In genomic region chr5:126449751-126450271, GRCh38 we compare ENCODE assay signal across 8 cellular contexts. TPM values are rescaled to one million over a fixed set of nuclear protein-coding genes. Genes with fewer than 3 reads are reported as not detected.
A peak's percentile ranks its signal among the peaks of the same experiment; 100 is the strongest.
DNase-seq lines count a peak whose midpoint lies in the region; ATAC-seq and TF ChIP-seq lines count a peak whose summit lies in the region.

No MANE protein-coding gene starts in this region.

- CTCF ChIA-PET in OCI-LY7 (lab: Charles Lee; ENCODE audit: unreplicated experiment): no interaction called here

- H3K79me1 ChIP-seq in H9 (ENCODE audit: insufficient read depth, low read depth, low read length, poor library complexity, severe bottlenecking): peaks cover 2% of the 10 kb centered on the region

- no peak overlapping the region for H3K56ac ChIP-seq in H9 (ENCODE audit: insufficient read length, low read depth, low read length)

- TF ChIP-seq POLR2A in heart left ventricle (IDR thresholded peaks at IDR 0.05): peak in 1 of 2 donors; percentile 30

- H2BK12ac ChIP-seq in H9 (ENCODE audit: insufficient read length, low read depth, low read length): no peak overlapping the region

- no peak overlapping the region for H3K14ac ChIP-seq in H9 (ENCODE audit: insufficient read depth, low read length)

- peaks cover 9 to 16% of the 10 kb centered on the region in 2 experiments for H3K4me1 Mint-ChIP-seq in H9

- H3K23ac ChIP-seq in H9 (ENCODE audit: insufficient read length, low read depth, low read length): no peak overlapping the region

- H3K27ac ChIP-seq in H9 (ENCODE audit: insufficient read length, low read depth, low read length) (no peak overlapping the region), OCI-LY7 (ENCODE audit: low read depth, low read length, poor library complexity, severe bottlenecking) (no peak overlapping the region), heart left ventricle (peak overlapping the region in 10 of 12 donors; percentile 9 to 76 (median 42))

- H2AK5ac ChIP-seq in H9 (ENCODE audit: insufficient read length, low read length): no peak overlapping the region

- no peaks in the 10 kb centered on the region for H3K36me3 ChIP-seq in OCI-LY7 (ENCODE audit: insufficient read depth, low read length)
- peaks cover 0 to 9% (median 0%) of the 10 kb centered on the region in 9 donors for H3K36me3 ChIP-seq in heart left ventricle

- H3K4me3 Mint-ChIP-seq in H9: no peak overlapping the region

- no TSS peak for BruUV-seq in OCI-LY7 (replicated peaks; lab: Mats Ljungman, UMichigan)

- no peaks in the 10 kb centered on the region for H3K9me3 Mint-ChIP-seq in H9

- no peaks in the 10 kb centered on the region for H3K27me3 Mint-ChIP-seq in H9 (ENCODE audit: low read depth)

- H3K79me2 ChIP-seq in H9 (ENCODE audit: insufficient read depth, low read length) (no peaks in the 10 kb centered on the region; the same call in 1 of the 2 replicates), OCI-LY7 (ENCODE audit: insufficient read depth, low read depth, low read length) (no peaks in the 10 kb centered on the region)

- no peak overlapping the region for H2AFZ ChIP-seq in H9 (ENCODE audit: low read length)
- 0 out of 2 replicates have a peak overlapping the region, but pooled peaks have one; percentile 15 for H2AFZ ChIP-seq in OCI-LY7 (ENCODE audit: low read length)

- no peak overlapping the region for H2BK15ac ChIP-seq in H9 (ENCODE audit: low read depth, low read length)

- no peak overlapping the region for H3K4ac ChIP-seq in H9 (ENCODE audit: low read depth, low read length)

- DNase-seq in GM12864 (ENCODE audit: low read depth) (peak; percentile 77), H9 (no peak), OCI-LY7 (ENCODE audit: low spot score) (no peak), heart left ventricle (peak in 1 of 5 donors; percentile 16), NOMO-1 treated with dmso at 0.1 percent for 144 hours (lab: John Stamatoyannopoulos, UW; ENCODE audit: unreplicated experiment) (no peak), NCI-H187 treated with DMSO at 0.1 percent for 48 hours (lab: John Stamatoyannopoulos, UW) (no peak)
- peak; percentile 34 for DNase-seq in activated T-helper 9 cell treated with anti-CD3 and anti-CD28 coated beads, Interleukin-2, amount 50 U/mL, for 16 hours (ENCODE audit: low read depth)
- DNase-seq in stimulated activated CD4-positive, alpha-beta T cell treated with anti-CD3 and anti-CD28 coated beads, Interleukin-1b, Interleukin-23, amount 100 ng/mL, for 4 hours (ENCODE audit: low read depth in 2 of 2): peak; percentile 11 to 51

- H3K9ac ChIP-seq in H9 (ENCODE audit: extremely low read depth, insufficient read length, low read length): no peak overlapping the region

- H3K9me3 ChIP-seq in H9 (ENCODE audit: control insufficient read depth, low read depth, low read length) (no peaks in the 10 kb centered on the region), OCI-LY7 (ENCODE audit: low read length) (no peaks in the 10 kb centered on the region), heart left ventricle (no peaks in the 10 kb centered on the region)

- no peak overlapping the region for H2BK120ac ChIP-seq in H9 (ENCODE audit: low read depth, low read length, poor library complexity, severe bottlenecking)

- no CpG with 5 or more reads among the region's 8 CpGs for WGBS in H9 (ENCODE audit: extremely low coverage, insufficient read length, low lambda C conversion rate)
- WGBS in heart left ventricle, 4 donors: 39 to 55% (median 45%) methylated on average over 8 of the region's 8 CpGs

- H3K4me2 ChIP-seq in H9 (ENCODE audit: insufficient read depth, insufficient read length, low read length) (no peak overlapping the region), OCI-LY7 (ENCODE audit: low read length) (peak overlapping the region; percentile 30)

- no peak overlapping the region for H4K5ac ChIP-seq in H9 (ENCODE audit: insufficient read length, low read depth, low read length)

- POLR2A ChIA-PET in OCI-LY7 (lab: Charles Lee): interaction anchor here (1.0 to 1.3 kb wide), 4 partner anchors 11 to 30 kb away, joined by 3 to 8 read pairs (median 4); no protein-coding TSS in a partner anchor

- no peak overlapping the region for H3T11ph ChIP-seq in H9 (ENCODE audit: low read length)

- no peaks in the 10 kb centered on the region for H4K20me1 ChIP-seq in H9 (ENCODE audit: control insufficient read depth, insufficient read depth, insufficient read length)
- no peaks in the 10 kb centered on the region for H4K20me1 ChIP-seq in OCI-LY7 (ENCODE audit: insufficient read depth, low read length)

- peaks cover under 1 to 11% (median 8%) of the 10 kb centered on the region in 3 experiments; a peak in 4 of 7 replicates for H3K36me3 Mint-ChIP-seq in H9 (ENCODE audit: insufficient read depth in 1 of 3, low read depth in 3 of 3)

- no peak overlapping the region for H3K18ac ChIP-seq in H9 (ENCODE audit: insufficient read length, low read depth, low read length)

- no peaks in the 10 kb centered on the region for H3K4me1 ChIP-seq in H9 (ENCODE audit: insufficient read depth, low read length)
- H3K4me1 ChIP-seq in OCI-LY7 (ENCODE audit: insufficient read depth, low read length, poor library complexity, severe bottlenecking): no peaks in the 10 kb centered on the region
- H3K4me1 ChIP-seq in heart left ventricle: peaks cover 0 to 37% (median 21%) of the 10 kb centered on the region in 12 donors

- no peak for TF ChIP-seq CTCF in GM12864 (IDR thresholded peaks at IDR 0.05; ENCODE audit: low read depth, low read length, missing control alignments)
- no peak for TF ChIP-seq CTCF in H9 (conservative IDR thresholded peaks at IDR 0.05)
- no peak for TF ChIP-seq CTCF in OCI-LY7 (conservative IDR thresholded peaks at IDR 0.05; ENCODE audit: low read length)
- no peak for TF ChIP-seq CTCF in heart left ventricle (IDR thresholded peaks at IDR 0.05)

- intact Hi-C loops in OCI-LY7 (cut with micrococcal nuclease; ENCODE audit: unreplicated experiment) (no loop called here), heart left ventricle (cut with DNase I) (loop anchor here in 1 of 10 donors (2.0 kb wide), 1 partner anchor 77 kb away; no protein-coding TSS in a partner anchor)

- peak overlapping the region in 2 of 3 experiments; percentile 72 to 94; a peak in 3 of 7 replicates for H3K27ac Mint-ChIP-seq in H9

- H3K27me3 ChIP-seq in H9 (ENCODE audit: insufficient read depth, low read length): no peaks in the 10 kb centered on the region
- H3K27me3 ChIP-seq in heart left ventricle: no peaks in the 10 kb centered on the region

- no peak overlapping the region for H2BK5ac ChIP-seq in H9 (ENCODE audit: insufficient read length, low read length)

- no peak overlapping the region for H4K8ac ChIP-seq in H9 (replicated peaks; ENCODE audit: insufficient read length, low read depth, low read length)

- peak; percentile 75 to 92 (median 83) for ATAC-seq in heart left ventricle

- H3K4me3 ChIP-seq in GM12864 (ENCODE audit: low read depth, low read length) (peak overlapping the region; percentile 41), OCI-LY7 (ENCODE audit: low read depth, low read length, poor library complexity, severe bottlenecking) (no peak overlapping the region), heart left ventricle (peak overlapping the region in 5 of 12 donors; percentile 1 to 15 (median 8))

- H4K91ac ChIP-seq in H9 (ENCODE audit: insufficient read length, low read depth, low read length): no peak overlapping the region

- H2BK20ac ChIP-seq in H9 (ENCODE audit: low read depth, low read length, poor library complexity, severe bottlenecking): no peak overlapping the region

- no peaks in the 10 kb centered on the region for H3K9me2 ChIP-seq in OCI-LY7 (ENCODE audit: insufficient read depth, low read length)

- no peaks in the 10 kb centered on the region for H3K23me2 ChIP-seq in H9 (ENCODE audit: insufficient read length, low read depth, low read length, poor library complexity, severe bottlenecking)

RNA-seq across cellular contexts. Expression of gene GRAMD2B, which starts 26.6 kb away (rescaled TPM):
- total RNA-seq in H9 (2021): 6.7 and 7.6 TPM in 2 replicates
- not detected in 2 replicates for total RNA-seq in OCI-LY7 (2014; rRNA removed; shearing (Covaris generic))
- total RNA-seq in OCI-LY7 (2022): not detected in 2 replicates
- 10 to 100 TPM; 28.2 to 50.4 (median 37.0) TPM for total RNA-seq in heart left ventricle
- polyA plus RNA-seq in heart left ventricle: 10 to 100 TPM in 1 of 2 donors, 1 to 10 TPM in 1; 7.4 to 19.8 TPM

Comparison
In these comparisons a context has a peak if more than half of its experiments do, and no peak if none do; other contexts are left out.
1. DNase-seq: peak in GM12864 (single experiment), activated T-helper 9 cell treated with anti-CD3 and anti-CD28 coated beads, Interleukin-2, amount 50 U/mL, for 16 hours (single experiment) and stimulated activated CD4-positive, alpha-beta T cell treated with anti-CD3 and anti-CD28 coated beads, Interleukin-1b, Interleukin-23, amount 100 ng/mL, for 4 hours (2 of 2); none in H9 (single experiment), OCI-LY7 (single experiment), NOMO-1 treated with dmso at 0.1 percent for 144 hours (single experiment) and NCI-H187 treated with DMSO at 0.1 percent for 48 hours (single experiment).
2. H3K27ac ChIP-seq: peak in heart left ventricle (10 of 12); none in H9 (single experiment) and OCI-LY7 (single experiment).